33 cellular contexts compared by ENCODE assay signal in the genomic region with DNA sequence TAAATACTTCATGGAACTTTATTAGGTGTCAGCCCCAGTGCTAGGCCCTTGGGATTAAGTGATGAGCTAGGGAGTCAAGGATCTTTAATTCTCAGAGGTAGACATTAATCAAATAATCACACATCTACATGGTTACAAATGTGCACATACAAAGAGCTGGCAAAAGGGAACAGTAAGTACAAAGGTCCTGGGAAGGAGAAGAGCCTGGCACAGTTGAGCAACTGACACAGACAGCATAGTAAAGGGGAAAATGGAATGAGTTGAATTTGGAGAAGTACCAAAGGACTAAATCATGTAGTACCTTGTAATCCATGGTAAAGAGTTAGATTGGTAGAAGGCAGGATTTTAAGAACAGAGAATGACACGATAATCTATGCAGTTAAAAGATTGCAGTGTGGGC.
"Had no signal": no experiment of that assay in that cellular context is flagged by ENCODE, and none has a peak within 500 bp of the region (broad histone marks: within the 10 kb centered on the region; RNA-seq: fewer than 3 reads in every experiment).

No MANE protein-coding gene starts in this region.

- H3K36me3 ChIP-seq: adrenal gland, brain microvascular endothelial cell, breast epithelium had no signal

- H3K4me3 ChIP-seq: adrenal gland, body of pancreas, breast epithelium had no signal

- H3K27me3 ChIP-seq: adrenal gland, body of pancreas, brain microvascular endothelial cell, breast epithelium had no signal

- H3K4me1 ChIP-seq: adrenal gland, body of pancreas, breast epithelium had no signal

- H3K27ac ChIP-seq: adrenal gland, body of pancreas, brain microvascular endothelial cell, breast epithelium, VCaP had no signal

- ATAC-seq: activated CD8-positive, alpha-beta T cell treated with anti-CD3 and anti-CD28 coated beads for 36 hours; activated naive CD4-positive, alpha-beta T cell treated with anti-CD3 and anti-CD28 coated beads, Interleukin-2, amount 50 U/mL, for 72 hours; activated T-cell treated with anti-CD3 and anti-CD28 coated beads, Interleukin-2, amount 50 U/mL, for 4 hours; activated T-cell treated with anti-CD3 and anti-CD28 coated beads, Interleukin-2, amount 50 U/mL, for 72 hours; activated T-helper 17 cell treated with anti-CD3 and anti-CD28 coated beads, Interleukin-2, amount 50 U/mL, for 72 hours; body of pancreas had no signal

- DNase-seq: activated B cell treated with CpG ODN at 0.5 μM for 24 hours; activated CD4-positive, alpha-beta memory T cell treated with anti-CD3 and anti-CD28 coated beads for 36 hours; activated CD4-positive, alpha-beta T cell treated with anti-CD3 and anti-CD28 coated beads for 4 hours; activated CD4-positive, alpha-beta T cell treated with anti-CD3 and anti-CD28 coated beads, Interleukin-2, amount 10 ng/mL, durations not matched to agents 24 days and 14 days; activated CD4-positive, alpha-beta T cell treated with anti-CD3 and anti-CD28 coated beads, Interleukin-2, amount 50 U/mL, for 1 hour; activated CD4-positive, alpha-beta T cell treated with anti-CD3 and anti-CD28 coated beads, Interleukin-2, amount 50 U/mL, for 4 hours; activated CD4-positive, CD25-positive, alpha-beta regulatory T cell treated with anti-CD3 and anti-CD28 coated beads, Interleukin-2, amount 50 U/mL, for 72 hours; activated CD8-positive, alpha-beta memory T cell treated with anti-CD3 and anti-CD28 coated beads, Interleukin-2, amount 50 U/mL, for 4 hours; activated CD8-positive, alpha-beta T cell treated with anti-CD3 and anti-CD28 coated beads for 36 hours; activated effector memory CD4-positive, alpha-beta T cell treated with anti-CD3 and anti-CD28 coated beads, Interleukin-2, amount 50 U/mL, for 16 hours; activated gamma-delta T cell treated with Interleukin-2 at 50 U/mL for 16 hours; activated naive CD4-positive, alpha-beta T cell; activated naive CD4-positive, alpha-beta T cell treated with anti-CD3 and anti-CD28 coated beads for 36 hours; activated naive CD4-positive, alpha-beta T cell treated with anti-CD3 and anti-CD28 coated beads, Interleukin-2, amount 50 U/mL, for 16 hours; activated naive CD8-positive, alpha-beta T cell treated with anti-CD3 and anti-CD28 coated beads for 36 hours; activated T-cell treated with anti-CD3 and anti-CD28 coated beads for 4 hours; activated T-cell treated with anti-CD3 and anti-CD28 coated beads, Interleukin-2, amount 50 U/mL, for 1 hour; activated T-cell treated with anti-CD3 and anti-CD28 coated beads, Interleukin-2, amount 50 U/mL, for 4 hours; activated T-cell treated with anti-CD3 and anti-CD28 coated beads, Interleukin-2, amount 50 U/mL, for 72 hours; adrenal gland; amniotic stem cell; aorta; body of pancreas; brain microvascular endothelial cell; central memory CD4-positive, alpha-beta T cell; SW 1271; T-helper 1 cell; T-helper 2 cell; T-helper 9 cell had no signal

- H3K9me3 ChIP-seq: adrenal gland, body of pancreas, breast epithelium had no signal
